18 cellular contexts compared by ENCODE assay signal in the genomic region with DNA sequence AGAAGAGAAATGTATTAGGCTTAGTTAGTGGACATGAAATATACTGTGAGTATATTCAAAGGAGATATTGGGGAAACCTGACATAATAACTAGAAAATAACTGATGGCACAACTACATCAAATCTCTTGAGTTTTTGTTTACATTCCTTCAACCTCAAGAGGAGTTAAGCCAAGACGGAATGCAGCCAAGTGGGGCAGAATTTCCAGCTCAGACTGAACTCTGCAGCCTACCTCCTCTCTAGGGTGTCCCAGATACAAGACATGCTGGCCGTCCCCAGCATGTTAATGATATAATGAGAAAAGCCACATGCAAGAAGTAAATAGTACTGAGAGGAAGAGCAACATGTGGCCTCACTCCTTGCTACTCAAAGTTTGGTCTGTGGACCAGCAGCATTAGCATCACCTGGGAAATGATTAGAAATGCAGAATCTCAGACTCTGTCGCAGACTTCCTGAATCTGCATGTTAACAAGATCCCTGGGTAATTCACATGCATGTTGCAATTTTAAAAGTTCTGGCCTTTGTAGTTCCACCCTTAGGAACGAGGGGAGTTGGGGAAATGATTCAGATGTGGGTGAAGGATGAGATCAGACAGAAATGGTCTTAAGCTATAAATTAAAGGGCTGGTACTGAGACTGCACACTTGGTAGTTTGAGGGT.
DNase-seq lines count a peak whose midpoint lies in the region; ATAC-seq and TF ChIP-seq lines count a peak whose summit lies in the region.
"Had no signal": no experiment of that assay in that cellular context is flagged by ENCODE, and none has a peak within 500 bp of the region (broad histone marks: within the 10 kb centered on the region; RNA-seq: fewer than 3 reads in every experiment).

No MANE protein-coding gene starts in this region.

- CTCF ChIA-PET in activated naive CD4-positive, alpha-beta T cell treated with anti-CD3 and anti-CD28 coated beads, Interleukin-2, amount 10 ng/mL, durations not matched to agents 7 days and 5 days (lab: Charles Lee): no interaction called here

- no peaks in the 10 kb centered on the region for H3K9me2 ChIP-seq in GM23248 (ENCODE audit: insufficient read depth)

- H3K4me3 ChIP-seq in GM23248: no peak overlapping the region
- no peak overlapping the region for H3K4me3 ChIP-seq in fibroblast of mammary gland (ENCODE audit: control insufficient read depth, low read depth, low read length)
- H3K4me3 ChIP-seq in esophagus muscularis mucosa: no peak overlapping the region
- H3K4me3 ChIP-seq: GM12878 had no signal

- DNase-seq in GM23248 (peak; percentile 6), T1000 (lab: John Stamatoyannopoulos, UW) (peak; percentile 46), fibroblast of mammary gland (ENCODE audit: low read depth) (peak; percentile 54), renal cortical epithelial cell (ENCODE audit: low read depth) (peak; percentile 53), esophagus muscularis mucosa (ENCODE audit: extremely low spot score) (no peak), erythroblast (lab: John Stamatoyannopoulos, UW) (no peak)
- no peak for DNase-seq in activated naive CD4-positive, alpha-beta T cell treated with anti-CD3 and anti-CD28 coated beads, Interleukin-2, amount 10 ng/mL, durations not matched to agents 7 days and 5 days
- DNase-seq: immature natural killer cell, NCI-H1092 treated with DMSO at 0.1 percent for 48 hours, right cardiac atrium, SHP77 had no signal

- no peak overlapping the region for H3K4me2 ChIP-seq in GM23248 (ENCODE audit: unreplicated experiment)

- peaks cover 14% of the 10 kb centered on the region; the same call in 1 of the 2 replicates for H3K4me1 ChIP-seq in GM23248 (ENCODE audit: insufficient read depth)
- peaks cover 17 to 27% (median 25%) of the 10 kb centered on the region in 4 donors for H3K4me1 ChIP-seq in esophagus muscularis mucosa

- H3K9ac ChIP-seq in GM23248: no peak overlapping the region

- H3K79me2 ChIP-seq in GM23248 (ENCODE audit: insufficient read depth): no peaks in the 10 kb centered on the region

- H3K27ac Mint-ChIP-seq in activated naive CD4-positive, alpha-beta T cell treated with anti-CD3 and anti-CD28 coated beads, Interleukin-2, amount 10 ng/mL, durations not matched to agents 7 days and 5 days: no peak overlapping the region
- H3K27ac Mint-ChIP-seq: brain; IgD-negative memory B cell; immature natural killer cell; T-helper 1 cell treated with Interleukin-12 subunit alpha and Interleukin-12 subunit beta and Interleukin-4 antibody, amounts not matched to agents 30 μg/mL and 1 μg/mL, for 36 hours had no signal

- intact Hi-C loops in esophagus muscularis mucosa (cut with DNase I): no loop called here

- no peaks in the 10 kb centered on the region; the same call in none of the 2 replicates for H3F3A ChIP-seq in GM23248 (ENCODE audit: insufficient read depth)

- H3K36me3 ChIP-seq in GM23248 (ENCODE audit: low read depth) (no peaks in the 10 kb centered on the region), esophagus muscularis mucosa (no peaks in the 10 kb centered on the region)

- 59 to 62% methylated on average over 4 of the region's 4 CpGs for WGBS in GM23248 (ENCODE audit: low coverage in 1 of 2, low lambda C conversion rate in 2 of 2, missing lambda C conversion rate in 2 of 2), 2 experiments
- 40% methylated on average over 4 of the region's 4 CpGs for WGBS in esophagus muscularis mucosa

- H3K9me3 ChIP-seq in GM23248 (ENCODE audit: low read depth) (no peaks in the 10 kb centered on the region), esophagus muscularis mucosa (no peaks in the 10 kb centered on the region)

- in situ Hi-C loops in GM23248 (cut with MboI): no loop called here

- no peaks in the 10 kb centered on the region for H3K36me3 Mint-ChIP-seq in activated naive CD4-positive, alpha-beta T cell treated with anti-CD3 and anti-CD28 coated beads, Interleukin-2, amount 10 ng/mL, durations not matched to agents 7 days and 5 days
- H3K36me3 Mint-ChIP-seq: brain, CD14-positive monocyte, immature natural killer cell had no signal

- TF ChIP-seq CTCF in fibroblast of mammary gland (conservative IDR thresholded peaks at IDR 0.05; ENCODE audit: control insufficient read depth, insufficient read depth, low read depth, low read length) (no peak), esophagus muscularis mucosa (IDR thresholded peaks at IDR 0.05) (no peak)

- no peak overlapping the region for H3K27ac ChIP-seq in GM23248
- no peak overlapping the region for H3K27ac ChIP-seq in esophagus muscularis mucosa (replicated peaks in 1 of 4)

- H2AFZ ChIP-seq in GM23248: no peak overlapping the region

- no peaks in the 10 kb centered on the region for H4K20me1 ChIP-seq in GM23248 (ENCODE audit: insufficient read depth)

- TF ChIP-seq POLR2A in esophagus muscularis mucosa (IDR thresholded peaks at IDR 0.05; ENCODE audit: low read depth) (no peak), erythroblast (IDR thresholded peaks at IDR 0.05; ENCODE audit: low read length) (no peak)

- no peaks in the 10 kb centered on the region for H3K9me3 Mint-ChIP-seq in activated naive CD4-positive, alpha-beta T cell treated with anti-CD3 and anti-CD28 coated beads, Interleukin-2, amount 10 ng/mL, durations not matched to agents 7 days and 5 days
- H3K9me3 Mint-ChIP-seq: T-helper 1 cell treated with Interleukin-12 subunit alpha and Interleukin-12 subunit beta and Interleukin-4 antibody, amounts not matched to agents 30 μg/mL and 1 μg/mL, for 36 hours had no signal

- H3K4me3 Mint-ChIP-seq in activated naive CD4-positive, alpha-beta T cell treated with anti-CD3 and anti-CD28 coated beads, Interleukin-2, amount 10 ng/mL, durations not matched to agents 7 days and 5 days: no peak overlapping the region
- H3K4me3 Mint-ChIP-seq: brain; CD14-positive monocyte; IgD-negative memory B cell; immature natural killer cell; T-helper 1 cell treated with Interleukin-12 subunit alpha and Interleukin-12 subunit beta and Interleukin-4 antibody, amounts not matched to agents 30 μg/mL and 1 μg/mL, for 36 hours had no signal

- peaks cover 8% of the 10 kb centered on the region for H3K27me3 Mint-ChIP-seq in activated naive CD4-positive, alpha-beta T cell treated with anti-CD3 and anti-CD28 coated beads, Interleukin-2, amount 10 ng/mL, durations not matched to agents 7 days and 5 days

- H3K27me3 ChIP-seq in GM23248 (replicated peaks; ENCODE audit: insufficient read depth) (no peaks in the 10 kb centered on the region), esophagus muscularis mucosa (no peaks in the 10 kb centered on the region)

- no peak for TF ChIP-seq EP300 in esophagus muscularis mucosa (IDR thresholded peaks at IDR 0.05)

- no peak for ATAC-seq in GM19463 (IDR thresholded peaks at IDR 0.05; ENCODE audit: unreplicated experiment)
- ATAC-seq: activated CD4-positive, CD25-positive, alpha-beta regulatory T cell treated with anti-CD3 and anti-CD28 coated beads, Interleukin-2, amount 50 U/mL, for 24 hours; GM12878; right cardiac atrium had no signal

- H3K4me1 Mint-ChIP-seq in activated naive CD4-positive, alpha-beta T cell treated with anti-CD3 and anti-CD28 coated beads, Interleukin-2, amount 10 ng/mL, durations not matched to agents 7 days and 5 days: no peaks in the 10 kb centered on the region
- H3K4me1 Mint-ChIP-seq: IgD-negative memory B cell, immature natural killer cell had no signal

Comparison
In these comparisons a context has a peak if more than half of its experiments do, and no peak if none do; other contexts are left out.
1. DNase-seq: peak in GM23248 (single experiment), T1000 (single experiment), fibroblast of mammary gland (single experiment) and renal cortical epithelial cell (single experiment); none in activated naive CD4-positive, alpha-beta T cell treated with anti-CD3 and anti-CD28 coated beads, Interleukin-2, amount 10 ng/mL, durations not matched to agents 7 days and 5 days (single experiment), esophagus muscularis mucosa (single experiment) and erythroblast (0 of 2).